ENCODE assay signal across 11 cellular contexts in genomic region chr11:69050592-69051380, GRCh38. TPM values are rescaled to one million over a fixed set of nuclear protein-coding genes. Genes with fewer than 3 reads are reported as not detected.
A peak's percentile ranks its signal among the peaks of the same experiment; 100 is the strongest.
DNase-seq lines count a peak whose midpoint lies in the region; ATAC-seq and TF ChIP-seq lines count a peak whose summit lies in the region.
"Had no signal": no experiment of that assay in that cellular context is flagged by ENCODE, and none has a peak within 500 bp of the region (broad histone marks: within the 10 kb centered on the region; RNA-seq: fewer than 3 reads in every experiment).

No MANE protein-coding gene starts in this region.

- no peaks in the 10 kb centered on the region for H3K27me3 ChIP-seq in CD4-positive, alpha-beta T cell (ENCODE audit: control insufficient read depth, insufficient read depth, low read length)
- no peaks in the 10 kb centered on the region for H3K27me3 ChIP-seq in Peyer's patch

- H3K9me3 Mint-ChIP-seq in CD4-positive, alpha-beta T cell: no peaks in the 10 kb centered on the region
- no peaks in the 10 kb centered on the region for H3K9me3 Mint-ChIP-seq in IgD-negative memory B cell
- H3K9me3 Mint-ChIP-seq in nephron: no peaks in the 10 kb centered on the region
- H3K9me3 Mint-ChIP-seq: activated naive CD8-positive, alpha-beta T cell treated with anti-CD3 and anti-CD28 coated beads, Interleukin-2, amount 10 ng/mL, durations not matched to agents 7 days and 5 days had no signal

- H3K4me1 Mint-ChIP-seq in CD4-positive, alpha-beta T cell (ENCODE audit: low read depth): peaks cover 30% of the 10 kb centered on the region
- peaks cover 24 to 37% (median 33%) of the 10 kb centered on the region in 3 donors for H3K4me1 Mint-ChIP-seq in IgD-negative memory B cell
- peaks cover 28% of the 10 kb centered on the region for H3K4me1 Mint-ChIP-seq in nephron

- TF ChIP-seq CTCF in CD4-positive, alpha-beta T cell (IDR thresholded peaks at IDR 0.05): no peak
- TF ChIP-seq CTCF in nephron (IDR thresholded peaks at IDR 0.05; ENCODE audit: unreplicated experiment in 3 of 3) (no peak), Peyer's patch (IDR thresholded peaks at IDR 0.05) (no peak)

- DNase-seq in CD4-positive, alpha-beta T cell: no peak
- DNase-seq in NCI-H2171 treated with DMSO at 0.1 percent for 48 hours (lab: John Stamatoyannopoulos, UW): no peak
- DNase-seq in Peyer's patch: no peak
- DNase-seq in NK-92 treated with Interleukin-12 subunit alpha and Interleukin-12 subunit beta, amount 100 ng/mL, for 24 hours (lab: John Stamatoyannopoulos, UW): no peak
- DNase-seq: activated naive CD8-positive, alpha-beta T cell treated with anti-CD3 and anti-CD28 coated beads, Interleukin-2, amount 10 ng/mL, durations not matched to agents 7 days and 5 days; stimulated activated CD4-positive, alpha-beta T cell treated with anti-CD3 and anti-CD28 coated beads, Interleukin-4, amount 100 ng/mL, for 4 hours had no signal

- no peak overlapping the region for H3K4me3 ChIP-seq in Peyer's patch

- peaks cover 0 to 54% (median 10%) of the 10 kb centered on the region in 4 donors for H3K4me1 ChIP-seq in Peyer's patch

- TF ChIP-seq POLR2A in Peyer's patch (IDR thresholded peaks at IDR 0.05): no peak

- intact Hi-C loops in CD4-positive, alpha-beta T cell (cut with DNase I, micrococcal nuclease): loop anchor here in 1 of 2 experiments (10.0 kb wide), 1 partner anchor 1154 kb away; the partner anchor contains the start of gene FADD

- no peak overlapping the region for H3K27ac ChIP-seq in CD4-positive, alpha-beta T cell (ENCODE audit: low read depth, low read length)
- H3K27ac ChIP-seq in cingulate gyrus (ENCODE audit: low read depth, low read length): peak overlapping the region; percentile 81
- H3K27ac ChIP-seq in Peyer's patch: peak overlapping the region in 2 of 4 donors; percentile 36 to 50

- H3K4me3 Mint-ChIP-seq in CD4-positive, alpha-beta T cell: peak overlapping the region; percentile 86
- H3K4me3 Mint-ChIP-seq in IgD-negative memory B cell (peak overlapping the region; percentile 81 to 91 (median 82)), nephron (peak overlapping the region; percentile 80 to 88 (median 86))

- no peaks in the 10 kb centered on the region for H3K27me3 Mint-ChIP-seq in CD4-positive, alpha-beta T cell
- peaks cover 5% of the 10 kb centered on the region for H3K27me3 Mint-ChIP-seq in IgD-negative memory B cell
- peaks cover 5% of the 10 kb centered on the region for H3K27me3 Mint-ChIP-seq in nephron (ENCODE audit: low read depth)

- peak overlapping the region; percentile 85 for H3K27ac Mint-ChIP-seq in CD4-positive, alpha-beta T cell
- H3K27ac Mint-ChIP-seq in IgD-negative memory B cell: peak overlapping the region in 2 of 3 donors; percentile 88 to 97
- H3K27ac Mint-ChIP-seq in nephron: peak overlapping the region; percentile 14 to 50 (median 35)

- ATAC-seq in CD4-positive, alpha-beta T cell (ENCODE audit: poor library complexity): no peak
- no peak for ATAC-seq in GM21515 (IDR thresholded peaks at IDR 0.05; ENCODE audit: unreplicated experiment)

- H3K36me3 Mint-ChIP-seq in CD4-positive, alpha-beta T cell (ENCODE audit: low read depth): peaks cover 7% of the 10 kb centered on the region
- H3K36me3 Mint-ChIP-seq in IgD-negative memory B cell: peaks cover 2% of the 10 kb centered on the region
- H3K36me3 Mint-ChIP-seq in nephron (ENCODE audit: low read depth): peaks cover 3% of the 10 kb centered on the region
- H3K36me3 Mint-ChIP-seq: activated naive CD8-positive, alpha-beta T cell treated with anti-CD3 and anti-CD28 coated beads, Interleukin-2, amount 10 ng/mL, durations not matched to agents 7 days and 5 days had no signal

- CTCF ChIA-PET in CD4-positive, alpha-beta T cell (lab: Charles Lee): no interaction called here

- H3K36me3 ChIP-seq in Peyer's patch: peaks cover 0 to 7% (median 0%) of the 10 kb centered on the region in 3 donors

- POLR2A ChIA-PET in CD4-positive, alpha-beta T cell (lab: Charles Lee): no interaction called here

- H3K9me3 ChIP-seq in CD4-positive, alpha-beta T cell (ENCODE audit: control insufficient read depth, low read length): no peaks in the 10 kb centered on the region
- H3K9me3 ChIP-seq in Peyer's patch: no peaks in the 10 kb centered on the region

RNA-seq across cellular contexts. Expression of gene TPCN2, which starts 2.1 kb away (rescaled TPM):
- 10 to 100 TPM; 10.2 to 11.5 TPM for total RNA-seq in CD4-positive, alpha-beta T cell
- 5.7 TPM for polyA plus RNA-seq in IgD-negative memory B cell
- 10 to 100 TPM; 22.4 to 42.5 (median 33.0) TPM for total RNA-seq in Peyer's patch

RNA-seq across cellular contexts. Expression of gene MRGPRF, which starts 37.7 kb away (rescaled TPM):
- total RNA-seq in CD4-positive, alpha-beta T cell: not detected
- polyA plus RNA-seq in IgD-negative memory B cell: not detected
- 10 to 100 TPM in 1 of 4 donors, 1 to 10 TPM in 3; 4.2 to 21.9 (median 5.2) TPM for total RNA-seq in Peyer's patch
- total RNA-seq: activated naive CD8-positive, alpha-beta T cell treated with anti-CD3 and anti-CD28 coated beads, Interleukin-2, amount 10 ng/mL, durations not matched to agents 7 days and 5 days; myocyte had no signal

Comparison
In these comparisons a context has a peak if more than half of its experiments do, and no peak if none do; other contexts are left out.
1. H3K27ac Mint-ChIP-seq: peak in every context shown above with its lines; median percentile 92 in IgD-negative memory B cell; 85 in CD4-positive, alpha-beta T cell; 35 in nephron.
2. RNA of gene MRGPRF, which starts 37.7 kb away (total RNA-seq): 4.2 to 21.9 TPM in Peyer's patch; not detected in CD4-positive, alpha-beta T cell; every median in the first group is over 4 times any median in the second.
3. Peak in every context shown above with its lines, with median percentiles within 50 percentile points of each other: H3K4me3 Mint-ChIP-seq.